ENCODE assay signal across 8 cellular contexts in the genomic region with DNA sequence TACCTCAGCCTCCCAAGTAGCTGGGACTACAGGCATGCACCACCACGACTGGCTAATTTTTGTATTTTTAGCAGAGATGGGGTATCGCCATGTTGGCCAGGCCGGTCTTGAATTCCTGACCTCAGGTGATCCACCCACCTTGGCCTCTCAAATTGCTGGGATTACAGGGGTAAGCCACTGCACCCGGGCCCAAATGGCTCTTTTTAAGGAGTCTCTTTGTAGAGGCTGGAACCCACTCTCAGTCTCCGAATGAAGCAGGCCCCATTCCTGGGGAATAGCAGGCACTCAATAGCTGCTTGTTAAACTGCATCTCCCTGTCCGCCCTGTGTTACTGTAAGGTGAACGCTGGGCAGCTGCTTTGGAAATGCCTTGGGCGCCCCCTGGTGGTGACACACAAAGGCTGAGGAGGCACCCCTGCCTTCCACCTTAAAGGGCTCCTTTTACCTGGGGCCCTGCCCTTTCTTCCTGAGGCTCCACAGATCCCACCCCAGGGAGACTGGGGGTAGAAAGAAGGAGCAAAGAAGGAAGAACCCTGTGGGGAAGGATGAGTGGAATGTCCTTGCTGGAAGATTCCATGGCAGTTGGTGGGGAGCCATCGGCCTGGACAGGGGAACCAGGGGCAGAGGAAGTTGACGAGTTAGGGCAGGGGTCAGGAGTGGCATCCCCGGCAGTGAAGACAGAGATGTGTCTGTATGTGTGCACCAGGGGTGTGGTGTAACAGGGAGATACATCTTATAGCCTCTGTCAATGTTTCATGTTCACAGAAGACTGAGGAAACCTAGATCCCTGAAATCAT. TPM values are rescaled to one million over a fixed set of nuclear protein-coding genes. Genes with fewer than 3 reads are reported as not detected.
DNase-seq lines count a peak whose midpoint lies in the region; ATAC-seq and TF ChIP-seq lines count a peak whose summit lies in the region.
"Had no signal": no experiment of that assay in that cellular context is flagged by ENCODE, and none has a peak within 500 bp of the region (broad histone marks: within the 10 kb centered on the region; RNA-seq: fewer than 3 reads in every experiment).

No MANE protein-coding gene starts in this region.

- CTCF ChIA-PET in activated naive CD4-positive, alpha-beta T cell treated with anti-CD3 and anti-CD28 coated beads for 36 hours (lab: Charles Lee): interaction anchor here (0.6 to 15.6 kb wide), 22 partner anchors 9 to 87 kb away, joined by 3 to 460 read pairs (median 4); partner anchors contain the start of genes CDK5RAP3, OSBPL7, SCRN2 and SP6

- H3K27ac ChIP-seq in upper lobe of right lung: no peak overlapping the region

- H3K36me3 Mint-ChIP-seq in activated naive CD4-positive, alpha-beta T cell treated with anti-CD3 and anti-CD28 coated beads for 36 hours (ENCODE audit: low read depth): no peaks in the 10 kb centered on the region
- no peaks in the 10 kb centered on the region for H3K36me3 Mint-ChIP-seq in glutamatergic neuron (ENCODE audit: unreplicated experiment)

- no peaks in the 10 kb centered on the region for H3K9me3 Mint-ChIP-seq in activated naive CD4-positive, alpha-beta T cell treated with anti-CD3 and anti-CD28 coated beads for 36 hours
- no peaks in the 10 kb centered on the region for H3K9me3 Mint-ChIP-seq in glutamatergic neuron (ENCODE audit: unreplicated experiment)

- H3K27me3 Mint-ChIP-seq in activated naive CD4-positive, alpha-beta T cell treated with anti-CD3 and anti-CD28 coated beads for 36 hours (ENCODE audit: low read depth): no peaks in the 10 kb centered on the region
- no peaks in the 10 kb centered on the region for H3K27me3 Mint-ChIP-seq in glutamatergic neuron (ENCODE audit: unreplicated experiment)

- no peaks in the 10 kb centered on the region for H3K9me3 ChIP-seq in upper lobe of right lung

- H3K27ac Mint-ChIP-seq in activated naive CD4-positive, alpha-beta T cell treated with anti-CD3 and anti-CD28 coated beads for 36 hours: no peak overlapping the region
- H3K27ac Mint-ChIP-seq in glutamatergic neuron (ENCODE audit: unreplicated experiment): no peak overlapping the region

- no peak overlapping the region for H3K4me3 Mint-ChIP-seq in activated naive CD4-positive, alpha-beta T cell treated with anti-CD3 and anti-CD28 coated beads for 36 hours
- H3K4me3 Mint-ChIP-seq in glutamatergic neuron (ENCODE audit: unreplicated experiment): no peak overlapping the region

- H3K4me1 Mint-ChIP-seq in activated naive CD4-positive, alpha-beta T cell treated with anti-CD3 and anti-CD28 coated beads for 36 hours (ENCODE audit: low read depth): peaks cover 24% of the 10 kb centered on the region
- no peaks in the 10 kb centered on the region for H3K4me1 Mint-ChIP-seq in glutamatergic neuron (ENCODE audit: low read depth, unreplicated experiment)

- H3K27me3 ChIP-seq in upper lobe of right lung: no peaks in the 10 kb centered on the region

- TF ChIP-seq CTCF in GM13977 (IDR thresholded peaks at IDR 0.05; ENCODE audit: extremely low read depth, insufficient read depth, missing control alignments) (peak; percentile 92), glutamatergic neuron (IDR thresholded peaks at IDR 0.05; ENCODE audit: partially characterized antibody, unreplicated experiment) (peak; percentile 98), upper lobe of right lung (IDR thresholded peaks at IDR 0.05) (peak; percentile 97)

- peaks cover 7% of the 10 kb centered on the region for H3K4me1 ChIP-seq in upper lobe of right lung

- peak; percentile 97 for ATAC-seq in upper lobe of right lung

- in situ Hi-C loops in GM13977 (cut with MboI; ENCODE audit: low pct_unique_long_range_greater_than_20kb, low sequenced_read_pairs, unreplicated experiment): loop anchor here (5.0 kb wide), 1 partner anchor 48 kb away; the partner anchor contains the start of gene SCRN2

- peak; percentile 78 for DNase-seq in GM13977 (ENCODE audit: low spot score)
- peak; percentile 77 for DNase-seq in NCI-H1105 treated with DMSO at 0.1 percent for 48 hours (lab: John Stamatoyannopoulos, UW)
- peak; percentile 49 for DNase-seq in SKM-1 (lab: John Stamatoyannopoulos, UW; ENCODE audit: unreplicated experiment)
- peak; percentile 97 for DNase-seq in activated naive CD4-positive, alpha-beta T cell treated with anti-CD3 and anti-CD28 coated beads for 36 hours
- peak; percentile 92 for DNase-seq in glutamatergic neuron
- DNase-seq in posterior cingulate gyrus: peak; percentile 72 to 97 (median 90)
- peak; percentile 94 for DNase-seq in upper lobe of right lung

- no peak overlapping the region for H3K4me3 ChIP-seq in upper lobe of right lung

- intact Hi-C loops in activated naive CD4-positive, alpha-beta T cell treated with anti-CD3 and anti-CD28 coated beads for 36 hours (cut with micrococcal nuclease): loop anchor here (1.0 kb wide), 2 partner anchors 43 to 47 kb away; no protein-coding TSS in a partner anchor
- intact Hi-C loops in posterior cingulate gyrus (cut with DNase I): loop anchor here (1.0 kb wide), 1 partner anchor 49 kb away; the partner anchor contains the start of gene SCRN2
- intact Hi-C loops in upper lobe of right lung (cut with DNase I): loop anchor here (5.0 kb wide), 1 partner anchor 48 kb away; the partner anchor contains the start of gene SCRN2

- H3K36me3 ChIP-seq in upper lobe of right lung: no peaks in the 10 kb centered on the region

RNA-seq across cellular contexts. Expression of gene SP2, which starts 6.1 kb away (rescaled TPM):
- 10 to 100 TPM; 17.4 to 19.5 TPM for total RNA-seq in activated naive CD4-positive, alpha-beta T cell treated with anti-CD3 and anti-CD28 coated beads for 36 hours
- 17.8 TPM for total RNA-seq in glutamatergic neuron (ENCODE audit: unreplicated experiment)
- total RNA-seq in upper lobe of right lung: 16.9 TPM

RNA-seq across cellular contexts. Expression of gene SP6, which starts 39.0 kb away (rescaled TPM):
- under 1 TPM; 0.10 to 0.19 TPM for total RNA-seq in activated naive CD4-positive, alpha-beta T cell treated with anti-CD3 and anti-CD28 coated beads for 36 hours
- total RNA-seq in glutamatergic neuron (ENCODE audit: unreplicated experiment) (1.7 TPM), upper lobe of right lung (8.5 TPM)

RNA-seq across cellular contexts. Expression of gene SCRN2, which starts 48.9 kb away (rescaled TPM):
- total RNA-seq in activated naive CD4-positive, alpha-beta T cell treated with anti-CD3 and anti-CD28 coated beads for 36 hours: 10 to 100 TPM; 15.1 to 16.3 TPM
- total RNA-seq in glutamatergic neuron (ENCODE audit: unreplicated experiment) (39.1 TPM), upper lobe of right lung (30.5 TPM)

RNA-seq across cellular contexts. Expression of gene PNPO, which starts 51.4 kb away (rescaled TPM):
- total RNA-seq in activated naive CD4-positive, alpha-beta T cell treated with anti-CD3 and anti-CD28 coated beads for 36 hours: 10 to 100 TPM; 35.5 to 37.0 TPM
- total RNA-seq in glutamatergic neuron (ENCODE audit: unreplicated experiment) (6.0 TPM), upper lobe of right lung (29.4 TPM)

RNA-seq across cellular contexts. Expression of gene LRRC46, which starts 58.5 kb away (rescaled TPM):
- under 1 TPM; 0.31 to 0.52 TPM for total RNA-seq in activated naive CD4-positive, alpha-beta T cell treated with anti-CD3 and anti-CD28 coated beads for 36 hours
- total RNA-seq in glutamatergic neuron (ENCODE audit: unreplicated experiment) (1.3 TPM), upper lobe of right lung (1.1 TPM)
- total RNA-seq: mononuclear cell had no signal
